Comparison of ENCODE assay signal across 8 cellular contexts in genomic region chr4:4860803-4861591, GRCh38. TPM values are rescaled to one million over a fixed set of nuclear protein-coding genes. Genes with fewer than 3 reads are reported as not detected.
DNase-seq lines count a peak whose midpoint lies in the region; TF ChIP-seq lines count a peak whose summit lies in the region.

No MANE protein-coding gene starts in this region.

- H3K9me3 Mint-ChIP-seq in osteocyte (ENCODE audit: unreplicated experiment), result no peaks in the 10 kb centered on the region

- H3K36me3 Mint-ChIP-seq in osteocyte (ENCODE audit: unreplicated experiment), result peaks cover 11% of the 10 kb centered on the region

- CTCF ChIA-PET in PC-9 (lab: Charles Lee), result no interaction called here

- TF ChIP-seq POLR2A in esophagus squamous epithelium (IDR thresholded peaks at IDR 0.05), result no peak

- peak overlapping the region; percentile 92 for H3K4me3 Mint-ChIP-seq in osteocyte (ENCODE audit: unreplicated experiment)

- H3K79me2 ChIP-seq in PC-9 (ENCODE audit: low read depth), result no peaks in the 10 kb centered on the region

- H3K4me1 Mint-ChIP-seq in osteocyte (ENCODE audit: unreplicated experiment), result peaks cover 30% of the 10 kb centered on the region

- no peaks in the 10 kb centered on the region for H4K20me1 ChIP-seq in PC-9 (ENCODE audit: insufficient read depth)

- DNase-seq in DMS114 treated with DMSO at 0.1 percent for 48 hours (lab: John Stamatoyannopoulos, UW; ENCODE audit: unreplicated experiment), result peak; percentile 13
- no peak for DNase-seq in PC-9
- no peak for DNase-seq in esophagus squamous epithelium (lab: John Stamatoyannopoulos, UW)
- no peak for DNase-seq in osteocyte (ENCODE audit: extremely low spot score, unreplicated experiment)
- no peak for DNase-seq in stimulated activated CD4-positive, alpha-beta T cell treated with anti-CD3 and anti-CD28 coated beads, Interleukin-12 subunit alpha, Interleukin-12 subunit beta, amount 100 ng/mL, for 4 hours
- no peak for DNase-seq in GOT3 (lab: John Stamatoyannopoulos, UW)
- no peak for DNase-seq in NCI-H1048 (lab: John Stamatoyannopoulos, UW)
- no peak for DNase-seq in stimulated activated CD4-positive, alpha-beta T cell treated with anti-CD3 and anti-CD28 coated beads, Interleukin-2, amount 100 ng/mL, for 24 hours

- 11 to 13% methylated on average over 13 to 30 of the region's 39 CpGs for WGBS in esophagus squamous epithelium, 2 donors

- no peaks in the 10 kb centered on the region for H3K9me3 ChIP-seq in PC-9 (ENCODE audit: insufficient read depth, low read depth)
- peaks cover 0 to 10% (median 0%) of the 10 kb centered on the region in 3 donors for H3K9me3 ChIP-seq in esophagus squamous epithelium

- TF ChIP-seq CTCF in PC-9 (conservative IDR thresholded peaks at IDR 0.05), result no peak
- TF ChIP-seq CTCF in esophagus squamous epithelium (IDR thresholded peaks at IDR 0.05), result no peak
- peak; percentile 15 for TF ChIP-seq CTCF in osteocyte (IDR thresholded peaks at IDR 0.05)

- peak overlapping the region; percentile 69 for H3K4me2 ChIP-seq in PC-9

- intact Hi-C loops in PC-9 (cut with micrococcal nuclease; ENCODE audit: unreplicated experiment) (no loop called here), esophagus squamous epithelium (cut with DNase I) (no loop called here)

- no peaks in the 10 kb centered on the region for H3F3A ChIP-seq in PC-9 (ENCODE audit: insufficient read depth, low read depth)

- H3K36me3 ChIP-seq in PC-9 (ENCODE audit: low read depth) (no peaks in the 10 kb centered on the region), esophagus squamous epithelium (no peaks in the 10 kb centered on the region)

- H3K27me3 ChIP-seq in PC-9 (ENCODE audit: insufficient read depth, low read depth) (peaks cover 4% of the 10 kb centered on the region), esophagus squamous epithelium (peaks cover 43 to 100% (median 65%) of the 10 kb centered on the region in 4 donors)

- H3K27ac Mint-ChIP-seq in osteocyte (ENCODE audit: unreplicated experiment), result peak overlapping the region; percentile 8

- H2AFZ ChIP-seq in PC-9, result no peak overlapping the region

- POLR2A ChIA-PET in PC-9 (lab: Charles Lee; ENCODE audit: unreplicated experiment), result no interaction called here

- no peaks in the 10 kb centered on the region for H3K9me2 ChIP-seq in PC-9 (ENCODE audit: insufficient read depth)

- H3K27ac ChIP-seq in PC-9 (no peak overlapping the region), esophagus squamous epithelium (peak overlapping the region in 3 of 4 donors; percentile 23 to 62 (median 31))

- H3K4me3 ChIP-seq in PC-9, result peak overlapping the region; percentile 52; the same call in 1 of the 2 replicates
- H3K4me3 ChIP-seq in esophagus squamous epithelium, result peak overlapping the region; percentile 33 to 75 (median 51)

- H3K27me3 Mint-ChIP-seq in osteocyte (ENCODE audit: unreplicated experiment), result peaks cover 39% of the 10 kb centered on the region

- no peaks in the 10 kb centered on the region for H3K4me1 ChIP-seq in PC-9 (replicated peaks; ENCODE audit: insufficient read depth)
- peaks cover 20 to 82% (median 22%) of the 10 kb centered on the region in 3 donors for H3K4me1 ChIP-seq in esophagus squamous epithelium

- BruUV-seq in PC-9 (replicated peaks; lab: Mats Ljungman, UMichigan), result no TSS peak

RNA-seq across cellular contexts. Expression of gene MSX1, which starts 1.5 kb away (rescaled TPM):
- not detected in 2 replicates for total RNA-seq in PC-9 (2021)
- 1 to 10 TPM in 1 of 4 donors, under 1 TPM in 1, not detected in 2; 0.76 to 1.4 TPM for total RNA-seq in esophagus squamous epithelium
- total RNA-seq in osteocyte, result 2.2 and 3.5 TPM in 2 replicates
